In genomic region chr20:37325206-37325605, GRCh38 we compare ENCODE assay signal across 26 cellular contexts.
"Had no signal": no experiment of that assay in that cellular context is flagged by ENCODE, and none has a peak within 500 bp of the region (broad histone marks: within the 10 kb centered on the region; RNA-seq: fewer than 3 reads in every experiment).

No MANE protein-coding gene starts in this region.

- H3K27ac ChIP-seq: cardiac muscle cell had no signal

- H3K9me3 Mint-ChIP-seq: activated naive CD4-positive, alpha-beta T cell treated with anti-CD3 and anti-CD28 coated beads, Interleukin-2, amount 50 U/mL, for 72 hours; activated naive CD8-positive, alpha-beta T cell treated with anti-CD3 and anti-CD28 coated beads, Interleukin-2, amount 50 U/mL, for 24 hours; WTC11 had no signal

- H3K4me1 Mint-ChIP-seq: activated naive CD8-positive, alpha-beta T cell treated with anti-CD3 and anti-CD28 coated beads, Interleukin-2, amount 50 U/mL, for 24 hours had no signal

- H3K27ac Mint-ChIP-seq: activated CD8-positive, alpha-beta T cell treated with anti-CD3 and anti-CD28 coated beads, Interleukin-2, amount 10 ng/mL, durations not matched to agents 7 days and 5 days; activated naive CD4-positive, alpha-beta T cell treated with anti-CD3 and anti-CD28 coated beads, Interleukin-2, amount 50 U/mL, for 72 hours; activated naive CD8-positive, alpha-beta T cell treated with anti-CD3 and anti-CD28 coated beads, Interleukin-2, amount 50 U/mL, for 24 hours; brain; T-helper 17 cell; WTC11 had no signal

- DNase-seq: activated CD4-positive, alpha-beta T cell treated with anti-CD3 and anti-CD28 coated beads for 48 hours; activated CD4-positive, alpha-beta T cell treated with anti-CD3 and anti-CD28 coated beads, Interleukin-2, amount 50 U/mL, for 4 hours; activated CD4-positive, CD25-positive, alpha-beta regulatory T cell treated with anti-CD3 and anti-CD28 coated beads, Interleukin-2, amount 50 U/mL, for 72 hours; activated CD8-positive, alpha-beta memory T cell treated with anti-CD3 and anti-CD28 coated beads, Interleukin-2, amount 50 U/mL, for 48 hours; activated CD8-positive, alpha-beta T cell treated with anti-CD3 and anti-CD28 coated beads, Interleukin-2, amount 10 ng/mL, durations not matched to agents 7 days and 5 days; activated naive CD4-positive, alpha-beta T cell treated with Interleukin-2 at 50 U/mL for 16 hours; activated naive CD8-positive, alpha-beta T cell treated with anti-CD3 and anti-CD28 coated beads, Interleukin-2, amount 50 U/mL, for 24 hours; activated T-cell treated with anti-CD3 and anti-CD28 coated beads, Interleukin-2, amount 50 U/mL, for 1 hour; amygdala; Karpas-422; MM.1S; NCI-H1105; NCI-H1436; NCI-H1694 treated with DMSO at 0.1 percent for 48 hours; NCI-H2029 treated with DMSO at 0.1 percent for 48 hours; NCI-H345; NCI-H510A; NCI-H526 treated with DMSO at 0.1 percent for 48 hours; NCI-H82; T-helper 17 cell; T-helper 9 cell had no signal

- H3K27me3 ChIP-seq: cardiac muscle cell had no signal

- H3K27me3 Mint-ChIP-seq: activated naive CD8-positive, alpha-beta T cell treated with anti-CD3 and anti-CD28 coated beads, Interleukin-2, amount 50 U/mL, for 24 hours; brain; T-helper 17 cell had no signal

- H3K36me3 ChIP-seq: cardiac muscle cell had no signal

- H3K4me3 ChIP-seq: cardiac muscle cell, K562 had no signal

- H3K36me3 Mint-ChIP-seq: activated naive CD4-positive, alpha-beta T cell treated with anti-CD3 and anti-CD28 coated beads, Interleukin-2, amount 50 U/mL, for 72 hours; WTC11 had no signal

- H3K4me3 Mint-ChIP-seq: activated CD8-positive, alpha-beta T cell treated with anti-CD3 and anti-CD28 coated beads, Interleukin-2, amount 10 ng/mL, durations not matched to agents 7 days and 5 days; activated naive CD8-positive, alpha-beta T cell treated with anti-CD3 and anti-CD28 coated beads, Interleukin-2, amount 50 U/mL, for 24 hours; brain; T-helper 17 cell; WTC11 had no signal

- ATAC-seq: activated CD8-positive, alpha-beta T cell treated with anti-CD3 and anti-CD28 coated beads, Interleukin-2, amount 10 ng/mL, durations not matched to agents 7 days and 5 days; activated naive CD4-positive, alpha-beta T cell treated with anti-CD3 and anti-CD28 coated beads, Interleukin-2, amount 50 U/mL, for 72 hours; activated naive CD8-positive, alpha-beta T cell treated with anti-CD3 and anti-CD28 coated beads, Interleukin-2, amount 50 U/mL, for 24 hours; K562; T-helper 17 cell; WTC11 had no signal
